Comparison of ENCODE assay signal across 20 cellular contexts in the genomic region with DNA sequence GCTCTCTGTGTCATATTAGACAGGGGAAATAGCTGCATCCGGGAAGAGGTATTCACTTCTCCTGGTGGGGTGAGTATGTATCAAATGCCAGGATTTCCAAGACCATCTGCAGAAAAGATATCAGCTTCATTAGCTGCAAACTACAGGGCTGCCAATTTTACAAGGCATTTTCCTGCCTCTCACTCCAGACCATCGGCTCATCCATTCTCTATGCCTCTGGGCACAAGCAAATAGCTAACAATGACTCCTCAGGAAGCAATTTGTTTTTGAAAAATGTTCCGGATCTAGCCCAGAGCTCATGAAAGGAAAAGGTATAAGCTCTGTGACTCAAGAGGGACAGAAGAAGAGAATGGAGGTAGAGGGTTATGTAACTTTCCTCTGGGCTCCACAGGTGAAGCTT. TPM values are rescaled to one million over a fixed set of nuclear protein-coding genes. Genes with fewer than 3 reads are reported as not detected.
A peak's percentile ranks its signal among the peaks of the same experiment; 100 is the strongest.
DNase-seq lines count a peak whose midpoint lies in the region; ATAC-seq, FAIRE-seq and TF ChIP-seq lines count a peak whose summit lies in the region.
"Had no signal": no experiment of that assay in that cellular context is flagged by ENCODE, and none has a peak within 500 bp of the region (broad histone marks: within the 10 kb centered on the region; RNA-seq: fewer than 3 reads in every experiment).

No MANE protein-coding gene starts in this region.

- H3K27me3 ChIP-seq in NT2/D1 (ENCODE audit: insufficient read depth, insufficient read length) (no peaks in the 10 kb centered on the region), bronchial epithelial cell (ENCODE audit: control insufficient read depth, insufficient read depth, low read length) (no peaks in the 10 kb centered on the region)

- intact Hi-C loops in cardiac septum (cut with DNase I): no loop called here

- peaks cover 71% of the 10 kb centered on the region for H3K36me3 ChIP-seq in NT2/D1 (ENCODE audit: insufficient read depth, insufficient read length, low read length)
- peaks cover 9% of the 10 kb centered on the region for H3K36me3 ChIP-seq in bronchial epithelial cell (ENCODE audit: control insufficient read depth, insufficient read depth, low read length)

- no peak for TF ChIP-seq CTCF in bronchial epithelial cell (IDR thresholded peaks at IDR 0.05; ENCODE audit: insufficient read depth, low read length, severe bottlenecking)

- no peaks in the 10 kb centered on the region for H3K9me3 ChIP-seq in NT2/D1 (ENCODE audit: insufficient read depth, low read length)
- H3K9me3 ChIP-seq: lower lobe of right lung had no signal

- peaks cover 2% of the 10 kb centered on the region for H3K4me1 ChIP-seq in NT2/D1 (ENCODE audit: insufficient read depth, insufficient read length)

- FAIRE-seq in bronchial epithelial cell (lab: Jason Lieb, UNC): no peak
- FAIRE-seq: D721Med had no signal

- DNase-seq in GM04503 (ENCODE audit: low read depth): peak; percentile 23
- peak; percentile 11 for DNase-seq in NT2/D1 (ENCODE audit: low read depth, low spot score)
- peak; percentile 74 for DNase-seq in bronchial epithelial cell (ENCODE audit: low read depth)
- DNase-seq in iris pigment epithelial cell (ENCODE audit: low read depth): peak; percentile 28
- DNase-seq in kidney glomerular epithelial cell (lab: John Stamatoyannopoulos, UW): no peak
- DNase-seq in cardiac septum (ENCODE audit: low spot score): no peak
- DNase-seq: activated CD8-positive, alpha-beta T cell treated with anti-CD3 and anti-CD28 coated beads for 36 hours; activated naive CD8-positive, alpha-beta T cell treated with anti-CD3 and anti-CD28 coated beads, Interleukin-2, amount 50 U/mL, for 24 hours; KBM-7; lower lobe of right lung; natural killer cell; NCI-H1417 treated with DMSO at 0.1 percent for 48 hours; OCI-M1; stimulated activated CD4-positive, alpha-beta T cell treated with anti-CD3 and anti-CD28 coated beads, Interleukin-12 subunit alpha, Interleukin-12 subunit beta, amount 100 ng/mL, for 4 hours; stimulated activated naive CD8-positive, alpha-beta T cell treated with anti-CD3 and anti-CD28 coated beads, Interleukin-15, Interleukin-2, amounts not matched to agents 100 U/mL and 50 U/mL, for 24 hours had no signal

- H3K9ac ChIP-seq in NT2/D1 (ENCODE audit: insufficient read length, low read depth): no peak overlapping the region

- no peak for ATAC-seq in HG03039 (IDR thresholded peaks at IDR 0.05; ENCODE audit: unreplicated experiment)
- ATAC-seq in activated CD4-positive, CD25-positive, alpha-beta regulatory T cell treated with anti-CD3 and anti-CD28 coated beads, Interleukin-2, amount 50 U/mL, for 24 hours: no peak
- ATAC-seq: activated CD8-positive, alpha-beta T cell treated with anti-CD3 and anti-CD28 coated beads for 36 hours; activated naive CD8-positive, alpha-beta T cell treated with anti-CD3 and anti-CD28 coated beads, Interleukin-2, amount 50 U/mL, for 24 hours; lower lobe of right lung; natural killer cell; stimulated activated naive CD8-positive, alpha-beta T cell treated with anti-CD3 and anti-CD28 coated beads, Interleukin-15, Interleukin-2, amounts not matched to agents 100 U/mL and 50 U/mL, for 24 hours had no signal

- H3K4me3 ChIP-seq in NT2/D1 (ENCODE audit: insufficient read length, low read depth) (no peak overlapping the region), bronchial epithelial cell (ENCODE audit: low read depth, low read length) (no peak overlapping the region)
- H3K4me3 ChIP-seq: lower lobe of right lung had no signal

RNA-seq across cellular contexts. Expression of gene ANGPTL7, which starts 41.8 kb away (rescaled TPM):
- total RNA-seq in bronchial epithelial cell: not detected in 2 replicates
- 0.81 TPM for total RNA-seq in cardiac septum
- total RNA-seq: activated CD8-positive, alpha-beta T cell treated with anti-CD3 and anti-CD28 coated beads for 36 hours; natural killer cell; NCI-H460; progenitor cell of endocrine pancreas had no signal

RNA-seq across cellular contexts. Expression of gene EXOSC10, which starts 47.7 kb away (rescaled TPM):
- total RNA-seq in bronchial epithelial cell (37.4 and 45.1 TPM in 2 replicates), cardiac septum (22.5 TPM)

Comparison
In these comparisons a context has a peak if more than half of its experiments do, and no peak if none do; other contexts are left out.
1. DNase-seq: peak in GM04503 (single experiment), NT2/D1 (single experiment), bronchial epithelial cell (single experiment) and iris pigment epithelial cell (single experiment); none in kidney glomerular epithelial cell (single experiment) and cardiac septum (single experiment).